In the genomic region with DNA sequence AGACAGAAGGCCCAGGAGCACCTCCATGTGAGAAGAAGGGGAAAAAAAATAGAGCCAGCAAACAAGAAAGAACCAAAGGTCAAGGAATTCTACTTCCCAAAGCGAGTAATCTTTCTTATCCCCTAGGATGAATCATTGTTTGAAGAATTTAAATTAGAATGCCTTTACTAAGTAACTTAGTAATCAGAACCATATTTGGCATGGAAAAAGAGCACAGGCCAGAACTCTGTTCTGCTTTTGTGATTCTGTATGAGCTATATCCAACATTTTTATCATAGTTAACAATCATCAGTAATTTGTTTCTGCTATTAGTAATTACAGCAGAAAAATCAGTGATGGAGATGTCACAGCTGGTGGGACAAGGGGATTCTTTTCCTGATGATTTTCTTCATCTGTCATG, we compare ENCODE assay signal across 14 cellular contexts.
DNase-seq lines count a peak whose midpoint lies in the region; TF ChIP-seq lines count a peak whose summit lies in the region.
"Had no signal": no experiment of that assay in that cellular context is flagged by ENCODE, and none has a peak within 500 bp of the region (broad histone marks: within the 10 kb centered on the region; RNA-seq: fewer than 3 reads in every experiment).

No MANE protein-coding gene starts in this region.

- H3K4me3 ChIP-seq in cardiac fibroblast (replicated peaks in 1 of 2; ENCODE audit: low read depth in 2 of 2, low read length in 2 of 2) = no peak overlapping the region
- H3K4me3 ChIP-seq in H7 (ENCODE audit: insufficient read depth, low read depth, low read length) = no peak overlapping the region
- H3K4me3 ChIP-seq in testis = no peak overlapping the region

- H3K36me3 ChIP-seq in H7 (replicated peaks; ENCODE audit: control insufficient read depth, insufficient read depth, low read length) = no peaks in the 10 kb centered on the region
- H3K36me3 ChIP-seq in testis (ENCODE audit: low read depth, missing control alignments) = no peaks in the 10 kb centered on the region

- DNase-seq in A172 (ENCODE audit: low spot score) = peak; percentile 82
- DNase-seq in HT-29 (ENCODE audit: low spot score) = peak; percentile 32
- peak; percentile 64 to 75 for DNase-seq in cardiac fibroblast (ENCODE audit: low read depth in 2 of 2)
- DNase-seq in kidney tubule cell (ENCODE audit: low spot score) = peak; percentile 84
- DNase-seq in H7 = no peak
- no peak for DNase-seq in testis
- DNase-seq in GM10248 (ENCODE audit: extremely low spot score) = no peak
- DNase-seq in NCI-H69 (lab: John Stamatoyannopoulos, UW) = no peak
- DNase-seq: GF-D8; immature natural killer cell; KBM-7; stimulated activated CD4-positive, alpha-beta T cell treated with anti-CD3 and anti-CD28 coated beads, Interleukin-1b, Interleukin-23, amount 100 ng/mL, for 48 hours; stimulated activated naive CD4-positive, alpha-beta T cell; T-helper 9 cell had no signal

- no peak overlapping the region for H3K27ac ChIP-seq in testis

- CTCF ChIA-PET in GM10248 (lab: Yijun Ruan, JAX) = no interaction called here

- intact Hi-C loops in testis (cut with DNase I; ENCODE audit: low total_unique reads) = no loop called here

- POLR2A ChIA-PET in GM10248 (lab: Yijun Ruan, JAX) = no interaction called here

- H3K9me3 ChIP-seq in testis = no peaks in the 10 kb centered on the region

- 9 to 54% methylated on average over 1 of the region's 1 CpG for WGBS in testis, 2 donors

- no peaks in the 10 kb centered on the region for H3K27me3 ChIP-seq in H7 (ENCODE audit: control insufficient read depth, insufficient read depth, low read length)
- no peaks in the 10 kb centered on the region for H3K27me3 ChIP-seq in testis

- H3K4me1 ChIP-seq in testis = no peaks in the 10 kb centered on the region

- no peak for TF ChIP-seq CTCF in cardiac fibroblast (IDR thresholded peaks at IDR 0.05; ENCODE audit: low read depth, low read length)
- TF ChIP-seq CTCF in testis (IDR thresholded peaks at IDR 0.05) = no peak
- no peak for TF ChIP-seq CTCF in GM10248 (IDR thresholded peaks at IDR 0.05; ENCODE audit: control extremely low read depth, extremely low read depth, low read depth, missing control alignments)

- TF ChIP-seq POLR2A in testis (IDR thresholded peaks at IDR 0.05) = no peak

Comparison
In these comparisons a context has a peak if more than half of its experiments do, and no peak if none do; other contexts are left out.
1. DNase-seq: peak in A172 (single experiment), HT-29 (single experiment), cardiac fibroblast (2 of 2) and kidney tubule cell (single experiment); none in H7 (single experiment), testis (single experiment), GM10248 (single experiment) and NCI-H69 (single experiment).